13 cellular contexts compared by ENCODE assay signal in the genomic region with DNA sequence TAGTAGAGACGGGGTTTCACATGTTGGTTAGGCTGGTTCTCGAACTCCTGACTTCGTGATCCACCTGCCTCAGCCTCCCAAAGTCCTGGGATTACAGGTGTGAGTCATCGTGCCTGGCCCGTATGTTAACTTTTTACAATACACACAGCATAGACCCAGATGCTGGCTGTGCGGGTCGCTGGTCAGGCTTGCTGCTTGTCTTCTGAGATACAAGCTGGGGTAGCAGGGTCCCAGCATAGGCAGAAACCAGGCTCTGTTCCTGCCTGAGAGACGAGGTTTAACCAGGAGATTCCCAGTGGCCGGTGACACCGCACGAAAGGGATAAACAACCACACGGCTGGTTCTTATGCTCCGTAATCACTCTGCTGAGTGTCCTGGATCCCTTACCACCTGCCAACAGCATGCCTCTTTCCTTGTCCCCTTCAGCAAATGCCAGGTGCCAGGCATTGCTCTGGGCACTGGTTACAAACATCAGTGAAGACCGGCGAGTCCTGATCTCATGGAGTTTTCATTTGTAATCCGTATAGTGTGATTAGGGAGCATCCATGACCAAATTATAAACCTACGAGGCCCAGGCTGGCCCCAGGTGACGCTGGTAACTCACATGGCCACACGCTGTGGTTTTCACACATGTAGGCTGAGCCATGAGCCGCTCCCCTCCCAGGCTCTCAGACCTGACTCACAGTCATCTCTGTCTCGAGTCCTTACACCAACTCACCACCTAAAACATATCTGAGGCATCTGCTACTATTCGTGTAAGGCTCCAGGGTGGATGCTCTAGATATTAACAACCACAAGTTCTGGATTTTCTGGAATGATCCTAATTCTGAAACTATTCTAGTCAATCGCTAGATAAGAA.
DNase-seq lines count a peak whose midpoint lies in the region; ATAC-seq, FAIRE-seq and TF ChIP-seq lines count a peak whose summit lies in the region.
"Had no signal": no experiment of that assay in that cellular context is flagged by ENCODE, and none has a peak within 500 bp of the region (broad histone marks: within the 10 kb centered on the region; RNA-seq: fewer than 3 reads in every experiment).

No MANE protein-coding gene starts in this region.

- no peak overlapping the region for H3K9ac ChIP-seq in mammary epithelial cell (ENCODE audit: insufficient read depth, low read length)
- H3K9ac ChIP-seq: KMS-11, parathyroid adenoma had no signal

- ATAC-seq in HG02852 (IDR thresholded peaks at IDR 0.05; ENCODE audit: unreplicated experiment): peak; percentile 47

- peaks cover under 1% of the 10 kb centered on the region for H3K4me1 ChIP-seq in mammary epithelial cell (ENCODE audit: insufficient read depth, low read length)
- H3K4me1 ChIP-seq in thyroid gland: no peaks in the 10 kb centered on the region
- peaks cover 3 to 13% of the 10 kb centered on the region in 2 donors for H3K4me1 ChIP-seq in uterus
- H3K4me1 ChIP-seq: parathyroid adenoma had no signal

- WGBS in mammary epithelial cell (ENCODE audit: low coverage, missing lambda C conversion rate): 90% methylated on average over 21 of the region's 23 CpGs
- WGBS in thyroid gland, 2 donors: 89 to 94% methylated on average over 23 of the region's 23 CpGs

- H3K27ac ChIP-seq in mammary epithelial cell (ENCODE audit: insufficient read depth, low read depth, low read length): no peak overlapping the region
- H3K27ac ChIP-seq in thyroid gland: no peak overlapping the region
- H3K27ac ChIP-seq in uterus: no peak overlapping the region
- H3K27ac ChIP-seq: KMS-11, parathyroid adenoma had no signal

- dilution Hi-C loops in mammary epithelial cell (cut with HindIII; ENCODE audit: low sequenced_read_pairs): no loop called here

- intact Hi-C loops in mammary epithelial cell (cut with micrococcal nuclease): loop anchor here (10.0 kb wide), 1 partner anchor 554 kb away; no protein-coding TSS in a partner anchor
- intact Hi-C loops in thyroid gland (cut with DNase I): no loop called here
- intact Hi-C loops in uterus (cut with DNase I; ENCODE audit: low total_unique reads): no loop called here

- H2AFZ ChIP-seq in mammary epithelial cell (ENCODE audit: low read depth, low read length): no peak overlapping the region
- H2AFZ ChIP-seq: parathyroid adenoma had no signal

- H3K4me3 ChIP-seq in mammary epithelial cell (replicated peaks in 1 of 3; ENCODE audit: insufficient read depth in 1 of 3, low read depth in 2 of 3, low read length in 3 of 3): no peak overlapping the region
- no peak overlapping the region for H3K4me3 ChIP-seq in thyroid gland (replicated peaks in 1 of 3)
- H3K4me3 ChIP-seq in uterus: no peak overlapping the region

- TF ChIP-seq POLR2A in thyroid gland (IDR thresholded peaks at IDR 0.05) (no peak), uterus (IDR thresholded peaks at IDR 0.05) (no peak)

- H3K27me3 ChIP-seq in mammary epithelial cell (ENCODE audit: insufficient read depth, low read length): no peaks in the 10 kb centered on the region
- H3K27me3 ChIP-seq in thyroid gland: no peaks in the 10 kb centered on the region
- H3K27me3 ChIP-seq in uterus: no peaks in the 10 kb centered on the region

- H3K9me3 ChIP-seq in mammary epithelial cell (replicated peaks; ENCODE audit: insufficient read depth, low read length) (no peaks in the 10 kb centered on the region), thyroid gland (no peaks in the 10 kb centered on the region), uterus (no peaks in the 10 kb centered on the region)

- no TSS peak for BruUV-seq in mammary epithelial cell (replicated peaks; lab: Mats Ljungman, UMichigan)

- H4K20me1 ChIP-seq in mammary epithelial cell (ENCODE audit: insufficient read depth, low read length): no peaks in the 10 kb centered on the region

- no peaks in the 10 kb centered on the region for H3K36me3 ChIP-seq in mammary epithelial cell (ENCODE audit: insufficient read depth, low read length)
- no peaks in the 10 kb centered on the region for H3K36me3 ChIP-seq in thyroid gland
- no peaks in the 10 kb centered on the region for H3K36me3 ChIP-seq in uterus

- peak; percentile 27 for DNase-seq in stimulated activated CD4-positive, alpha-beta T cell treated with anti-CD3 and anti-CD28 coated beads, Interleukin-1b, Interleukin-23, amount 100 ng/mL, for 48 hours
- DNase-seq in stimulated activated CD4-positive, alpha-beta T cell treated with anti-CD3 and anti-CD28 coated beads, Interleukin-2, amount 100 ng/mL, for 24 hours: no peak
- DNase-seq in mammary epithelial cell: peak; percentile 12
- DNase-seq in urothelium cell line (ENCODE audit: low spot score): peak; percentile 49
- no peak for DNase-seq in activated CD8-positive, alpha-beta memory T cell treated with anti-CD3 and anti-CD28 coated beads for 24 hours
- no peak for DNase-seq in thyroid gland
- DNase-seq in uterus: no peak
- DNase-seq: activated naive CD4-positive, alpha-beta T cell treated with Interleukin-2 at 50 U/mL for 16 hours; midbrain; NCI-H187 treated with DMSO at 0.1 percent for 48 hours had no signal

- in situ Hi-C loops in mammary epithelial cell (cut with MboI; ENCODE audit: low sequenced_read_pairs in 2 of 2): no loop called here

- CTCF ChIA-PET in mammary epithelial cell (lab: Charles Lee; ENCODE audit: low non-redundant PET): no interaction called here

- TF ChIP-seq CTCF in mammary epithelial cell (conservative IDR thresholded peaks at IDR 0.05 in 1 of 2, IDR thresholded peaks at IDR 0.05 in 1 of 2; ENCODE audit: extremely low read depth in 1 of 2, insufficient read depth in 1 of 2, low read depth in 1 of 2, low read length in 2 of 2) (no peak), thyroid gland (IDR thresholded peaks at IDR 0.05) (no peak), uterus (IDR thresholded peaks at IDR 0.05) (no peak)

- FAIRE-seq in urothelium cell line (lab: Jason Lieb, UNC): no peak

- H3K4me2 ChIP-seq in mammary epithelial cell (ENCODE audit: insufficient read depth, low read depth, low read length): no peak overlapping the region
- H3K4me2 ChIP-seq: KMS-11 had no signal

- H3K79me2 ChIP-seq in mammary epithelial cell (ENCODE audit: insufficient read depth, low read length): no peaks in the 10 kb centered on the region
- H3K79me2 ChIP-seq: parathyroid adenoma had no signal

Comparison
In these comparisons a context has a peak if more than half of its experiments do, and no peak if none do; other contexts are left out.
1. DNase-seq: peak in stimulated activated CD4-positive, alpha-beta T cell treated with anti-CD3 and anti-CD28 coated beads, Interleukin-1b, Interleukin-23, amount 100 ng/mL, for 48 hours (single experiment), mammary epithelial cell (single experiment) and urothelium cell line (single experiment); none in stimulated activated CD4-positive, alpha-beta T cell treated with anti-CD3 and anti-CD28 coated beads, Interleukin-2, amount 100 ng/mL, for 24 hours (0 of 2), activated CD8-positive, alpha-beta memory T cell treated with anti-CD3 and anti-CD28 coated beads for 24 hours (single experiment), thyroid gland (0 of 2) and uterus (0 of 2).